In genomic region chr2:231396058-231396821, GRCh38 we compare ENCODE assay signal across 1 cellular context.
TF ChIP-seq lines count a peak whose summit lies in the region.

No MANE protein-coding gene starts in this region.

TF ChIP-seq in GM23338, 12 proteins besides CTCF, POLR2A, EP300 and RAD21 (continued from another document):
- TF ChIP-seq, protein P1, sequence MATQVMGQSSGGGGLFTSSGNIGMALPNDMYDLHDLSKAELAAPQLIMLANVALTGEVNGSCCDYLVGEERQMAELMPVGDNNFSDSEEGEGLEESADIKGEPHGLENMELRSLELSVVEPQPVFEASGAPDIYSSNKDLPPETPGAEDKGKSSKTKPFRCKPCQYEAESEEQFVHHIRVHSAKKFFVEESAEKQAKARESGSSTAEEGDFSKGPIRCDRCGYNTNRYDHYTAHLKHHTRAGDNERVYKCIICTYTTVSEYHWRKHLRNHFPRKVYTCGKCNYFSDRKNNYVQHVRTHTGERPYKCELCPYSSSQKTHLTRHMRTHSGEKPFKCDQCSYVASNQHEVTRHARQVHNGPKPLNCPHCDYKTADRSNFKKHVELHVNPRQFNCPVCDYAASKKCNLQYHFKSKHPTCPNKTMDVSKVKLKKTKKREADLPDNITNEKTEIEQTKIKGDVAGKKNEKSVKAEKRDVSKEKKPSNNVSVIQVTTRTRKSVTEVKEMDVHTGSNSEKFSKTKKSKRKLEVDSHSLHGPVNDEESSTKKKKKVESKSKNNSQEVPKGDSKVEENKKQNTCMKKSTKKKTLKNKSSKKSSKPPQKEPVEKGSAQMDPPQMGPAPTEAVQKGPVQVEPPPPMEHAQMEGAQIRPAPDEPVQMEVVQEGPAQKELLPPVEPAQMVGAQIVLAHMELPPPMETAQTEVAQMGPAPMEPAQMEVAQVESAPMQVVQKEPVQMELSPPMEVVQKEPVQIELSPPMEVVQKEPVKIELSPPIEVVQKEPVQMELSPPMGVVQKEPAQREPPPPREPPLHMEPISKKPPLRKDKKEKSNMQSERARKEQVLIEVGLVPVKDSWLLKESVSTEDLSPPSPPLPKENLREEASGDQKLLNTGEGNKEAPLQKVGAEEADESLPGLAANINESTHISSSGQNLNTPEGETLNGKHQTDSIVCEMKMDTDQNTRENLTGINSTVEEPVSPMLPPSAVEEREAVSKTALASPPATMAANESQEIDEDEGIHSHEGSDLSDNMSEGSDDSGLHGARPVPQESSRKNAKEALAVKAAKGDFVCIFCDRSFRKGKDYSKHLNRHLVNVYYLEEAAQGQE (IDR thresholded peaks at IDR 0.05; ENCODE audit: unreplicated experiment), result no peak
- no peak for TF ChIP-seq STAT1 (IDR thresholded peaks at IDR 0.05; ENCODE audit: unreplicated experiment)
- TF ChIP-seq ZNF331 (CRISPR knock-in tag; IDR thresholded peaks at IDR 0.05; ENCODE audit: low read depth), result no peak
- no peak for TF ChIP-seq ZNF462 (CRISPR knock-in tag; IDR thresholded peaks at IDR 0.05)
- TF ChIP-seq EZH2phosphoT487 (IDR thresholded peaks at IDR 0.05; ENCODE audit: unreplicated experiment), result no peak
- TF ChIP-seq JUNB (IDR thresholded peaks at IDR 0.05; ENCODE audit: unreplicated experiment), result no peak
- no peak for TF ChIP-seq ZNF114 (CRISPR knock-in tag; IDR thresholded peaks at IDR 0.05)
- no peak for TF ChIP-seq NANOG (IDR thresholded peaks at IDR 0.05; ENCODE audit: borderline replicate concordance)
- no peak for TF ChIP-seq CREB1 (CRISPR knock-in tag; IDR thresholded peaks at IDR 0.05; ENCODE audit: low read depth)
- TF ChIP-seq POLR2AphosphoS5 (IDR thresholded peaks at IDR 0.05; ENCODE audit: low read depth), result no peak
